ENCODE assay signal across 8 cellular contexts in the genomic region with DNA sequence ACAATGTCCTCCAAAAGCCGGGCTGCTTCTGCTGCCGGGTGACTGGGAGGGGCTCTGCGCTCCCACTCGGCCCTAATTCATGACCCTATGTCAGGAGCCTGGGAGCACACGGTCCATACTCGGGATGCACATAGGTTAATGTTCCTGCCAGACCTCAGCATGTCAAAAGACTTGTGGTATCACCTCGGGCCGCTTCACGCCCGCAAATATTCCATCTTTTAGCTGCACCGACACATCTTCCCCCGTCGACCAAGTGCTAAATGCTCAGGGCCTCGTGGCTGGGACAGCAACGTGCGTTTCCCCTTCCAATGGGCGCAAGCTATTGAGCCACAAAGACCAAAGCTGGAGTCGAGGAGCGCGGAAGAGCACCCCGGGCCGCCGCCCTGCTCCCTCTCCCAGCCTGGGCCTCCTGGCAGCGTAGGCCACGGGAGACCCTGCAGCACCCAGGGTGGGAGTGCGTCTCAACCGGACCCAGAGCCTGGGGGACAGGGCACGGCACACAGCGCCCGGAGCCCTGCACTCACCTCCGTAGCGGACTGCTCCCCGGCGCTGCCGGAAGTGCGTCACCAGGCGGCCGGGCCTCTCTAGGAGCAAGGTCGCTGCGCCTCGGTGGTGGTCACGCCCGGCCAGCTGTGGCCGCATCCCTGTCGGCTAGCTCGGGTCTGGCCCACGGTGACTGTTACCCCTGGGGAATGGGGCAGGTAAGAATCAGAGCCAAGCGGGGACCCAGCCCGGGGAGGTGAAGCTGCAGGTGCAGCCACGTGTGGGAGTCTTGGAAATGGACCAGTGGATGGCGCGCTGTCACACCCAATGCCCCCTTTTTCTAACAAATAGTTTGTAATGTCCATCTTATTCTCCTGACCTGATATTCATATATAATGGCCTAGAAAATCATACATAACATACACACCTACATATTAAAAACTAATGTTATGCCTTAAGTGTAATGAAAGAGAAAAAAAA. TPM values are rescaled to one million over a fixed set of nuclear protein-coding genes. Genes with fewer than 3 reads are reported as not detected.
DNase-seq lines count a peak whose midpoint lies in the region; ATAC-seq and TF ChIP-seq lines count a peak whose summit lies in the region.

A gene (minus strand): TSS at position 562 of the 963 bp plus-strand sequence. CDS start 5,451 bp downstream, outside the sequence.

- peaks cover 24% of the 10 kb centered on the region; the same call in 1 of the 2 replicates for H3K79me2 ChIP-seq in OCI-LY7 (ENCODE audit: insufficient read depth, low read depth, low read length)

- CTCF ChIA-PET in Caco-2 (lab: Charles Lee) = interaction anchor here (0.6 to 1.3 kb wide), 3 partner anchors 17 to 164 kb away, joined by 3 to 4 read pairs (median 4); a partner anchor contains a TSS
- CTCF ChIA-PET in OCI-LY7 (lab: Charles Lee; ENCODE audit: unreplicated experiment) = no interaction called here

- peak within 1 kb of the TSS; percentile 78 for H3K4me3 Mint-ChIP-seq in Caco-2 (ENCODE audit: unreplicated experiment)

- H3K36me3 Mint-ChIP-seq in Caco-2 (ENCODE audit: insufficient read depth, unreplicated experiment) = peaks cover 9% of the 10 kb centered on the region

- H3K27ac ChIP-seq in OCI-LY7 (ENCODE audit: low read depth, low read length, poor library complexity, severe bottlenecking) (peak within 1 kb of the TSS; percentile 6), mucosa of rectum (ENCODE audit: low read depth in 2 of 2, low read length in 2 of 2) (peak within 1 kb of the TSS; percentile 70 to 86)

- H3K27me3 ChIP-seq in Caco-2 (replicated peaks; ENCODE audit: control insufficient read depth, insufficient read depth, low read length) = no peaks in the 10 kb centered on the region
- no peaks in the 10 kb centered on the region for H3K27me3 ChIP-seq in mucosa of rectum (ENCODE audit: control insufficient read depth in 2 of 2, insufficient read depth in 2 of 2, low read length in 2 of 2)

- H3K36me3 ChIP-seq in Caco-2 (ENCODE audit: control insufficient read depth, insufficient read depth, low read length) (no peaks in the 10 kb centered on the region), OCI-LY7 (ENCODE audit: insufficient read depth, low read length) (no peaks in the 10 kb centered on the region), mucosa of rectum (ENCODE audit: control insufficient read depth in 2 of 2, insufficient read depth in 2 of 2, low read length in 2 of 2) (no peaks in the 10 kb centered on the region)

- H3K9me3 ChIP-seq in Caco-2 (no peaks in the 10 kb centered on the region), OCI-LY7 (ENCODE audit: low read length) (no peaks in the 10 kb centered on the region), mucosa of rectum (ENCODE audit: control insufficient read depth in 2 of 2, low read length in 2 of 2) (no peaks in the 10 kb centered on the region)

- no peaks in the 10 kb centered on the region for H3K9me2 ChIP-seq in OCI-LY7 (ENCODE audit: insufficient read depth, low read length)

- H3K27me3 Mint-ChIP-seq in Caco-2 (ENCODE audit: insufficient read depth, unreplicated experiment) = no peaks in the 10 kb centered on the region

- TF ChIP-seq CTCF in Caco-2 (IDR thresholded peaks at IDR 0.05; ENCODE audit: insufficient read depth in 1 of 2, low read depth in 1 of 2, low read length in 1 of 2, severe bottlenecking in 1 of 2, unreplicated experiment in 1 of 2) = no peak
- TF ChIP-seq CTCF in OCI-LY7 (conservative IDR thresholded peaks at IDR 0.05; ENCODE audit: low read length) = peak; percentile 57
- no peak for TF ChIP-seq CTCF in epithelial cell of proximal tubule (conservative IDR thresholded peaks at IDR 0.05; ENCODE audit: low read depth, low read length)

- H3K9me3 Mint-ChIP-seq in Caco-2 (ENCODE audit: unreplicated experiment) = no peaks in the 10 kb centered on the region

- BruUV-seq in Caco-2 (replicated peaks; lab: Mats Ljungman, UMichigan) = TSS peak; percentile 66
- BruUV-seq in OCI-LY7 (replicated peaks; lab: Mats Ljungman, UMichigan) = TSS peak; percentile 79

- H3K4me3 ChIP-seq in Caco-2 (ENCODE audit: low read depth, low read length) (peak within 1 kb of the TSS; percentile 97), OCI-LY7 (ENCODE audit: low read depth, low read length, poor library complexity, severe bottlenecking) (peak within 1 kb of the TSS; percentile 98), epithelial cell of proximal tubule (ENCODE audit: low read depth, low read length) (peak within 1 kb of the TSS; percentile 77), mucosa of rectum (ENCODE audit: low read length in 2 of 2) (peak within 1 kb of the TSS; percentile 97 to 98)

- DNase-seq in Caco-2 (peak; percentile 80 to 89), HK-2 (ENCODE audit: unreplicated experiment) (peak; percentile 85), OCI-LY7 (ENCODE audit: low spot score) (peak; percentile 86), epithelial cell of proximal tubule (ENCODE audit: low read depth) (no peak)
- DNase-seq in activated T-cell treated with anti-CD3 and anti-CD28 coated beads, Interleukin-2, amount 50 U/mL, for 1 hour = peak; percentile 83
- DNase-seq in stimulated activated CD8-positive, alpha-beta memory T cell treated with anti-CD3 and anti-CD28 coated beads, Interleukin-4, amount 100 ng/mL, for 4 hours (ENCODE audit: low read depth in 2 of 2, low spot score in 1 of 2) = peak; percentile 42 to 50

- peak within 1 kb of the TSS; percentile 98 for H3K4me2 ChIP-seq in OCI-LY7 (ENCODE audit: low read length)

- H3K27ac Mint-ChIP-seq in Caco-2 (ENCODE audit: unreplicated experiment) = peak within 1 kb of the TSS; percentile 86

- peak; percentile 96 for ATAC-seq in GM19455 (IDR thresholded peaks at IDR 0.05; ENCODE audit: unreplicated experiment)

- intact Hi-C loops in Caco-2 (cut with micrococcal nuclease; ENCODE audit: unreplicated experiment) = loop anchor here (1.0 kb wide), 1 partner anchor 22 kb away; no protein-coding TSS in a partner anchor
- intact Hi-C loops in OCI-LY7 (cut with micrococcal nuclease; ENCODE audit: unreplicated experiment) = loop anchor here (1.0 kb wide), 1 partner anchor 22 kb away; no protein-coding TSS in a partner anchor

- peak within 1 kb of the TSS; percentile 99 for H2AFZ ChIP-seq in OCI-LY7 (ENCODE audit: low read length)

- peaks cover 7% of the 10 kb centered on the region; the same call in 1 of the 2 replicates for H3K4me1 ChIP-seq in Caco-2
- H3K4me1 ChIP-seq in OCI-LY7 (ENCODE audit: insufficient read depth, low read length, poor library complexity, severe bottlenecking) = peaks cover 16% of the 10 kb centered on the region
- H3K4me1 ChIP-seq in mucosa of rectum (ENCODE audit: control insufficient read depth in 2 of 2, insufficient read depth in 2 of 2, low read length in 2 of 2) = peaks cover 10 to 11% of the 10 kb centered on the region in 2 donors

- no peaks in the 10 kb centered on the region for H3K4me1 Mint-ChIP-seq in Caco-2 (ENCODE audit: low read depth, unreplicated experiment)

- H4K20me1 ChIP-seq in OCI-LY7 (ENCODE audit: insufficient read depth, low read length) = no peaks in the 10 kb centered on the region

- H3K9ac ChIP-seq in mucosa of rectum (ENCODE audit: low read depth in 1 of 2, low read length in 2 of 2) = peak within 1 kb of the TSS; percentile 88 to 92

- POLR2A ChIA-PET in Caco-2 (lab: Charles Lee) = interaction anchor here (1.3 kb wide), 1 partner anchor 22 kb away, joined by 7 read pairs; no protein-coding TSS in a partner anchor
- POLR2A ChIA-PET in OCI-LY7 (lab: Charles Lee) = interaction anchor here (0.7 to 1.3 kb wide), 7 partner anchors 10 to 515 kb away, joined by 3 read pairs; no protein-coding TSS in a partner anchor

RNA-seq across cellular contexts. Expression of the gene that starts here (rescaled TPM):
- total RNA-seq in Caco-2 (2022) (8.5 and 9.6 TPM in 2 replicates), OCI-LY7 (2022) (11.3 and 11.8 TPM in 2 replicates), epithelial cell of proximal tubule (4.7 and 5.9 TPM in 2 replicates)
- total RNA-seq in OCI-LY7 (2014; rRNA removed; shearing (Covaris generic)) = 6.2 and 7.4 TPM in 2 replicates
